Comparison of ENCODE assay signal across 8 cellular contexts in genomic region chr2:197432527-197432926, GRCh38. TPM values are rescaled to one million over a fixed set of nuclear protein-coding genes. Genes with fewer than 3 reads are reported as not detected.
A peak's percentile ranks its signal among the peaks of the same experiment; 100 is the strongest.
DNase-seq lines count a peak whose midpoint lies in the region; ATAC-seq and TF ChIP-seq lines count a peak whose summit lies in the region.
"Not testable (repeated sequence)": the region's sequence is repeated elsewhere in the genome, so short reads cannot be mapped to it uniquely, and the experiment has no call there.

No MANE protein-coding gene starts in this region.

- 71 to 79% methylated on average over 6 of the region's 6 CpGs for WGBS in heart right ventricle, 2 donors

- CTCF ChIA-PET in PC-3 (lab: Charles Lee), result interaction anchor here (0.6 kb wide), 1 partner anchor 582 kb away, joined by 3 read pairs; no protein-coding TSS in a partner anchor

- POLR2A ChIA-PET in PC-3 (lab: Charles Lee; ENCODE audit: unreplicated experiment), result not testable (repeated sequence)

- not testable (repeated sequence) for H3K27me3 ChIP-seq in BLaER1; PC-3 (ENCODE audit: low read length); heart right ventricle

- H3K9ac ChIP-seq in BLaER1, result 0 out of 2 replicates have a peak overlapping the region, but pooled peaks have one; percentile 15
- peak overlapping the region; percentile 96; the same call in 1 of the 2 replicates for H3K9ac ChIP-seq in PC-3 (ENCODE audit: low read length)

- H3K27ac ChIP-seq in BLaER1; PC-3 (ENCODE audit: low read length); heart right ventricle: not testable (repeated sequence)

- BruUV-seq in PC-3 (replicated peaks; lab: Mats Ljungman, UMichigan), result not testable (repeated sequence)

- not testable (repeated sequence) for H3K9me2 ChIP-seq in PC-3 (replicated peaks; ENCODE audit: low read length)

- not testable (repeated sequence) for H3K27me3 Mint-ChIP-seq in HFFc6 (ENCODE audit: insufficient read depth); activated T-cell treated with anti-CD3 and anti-CD28 coated beads, Interleukin-2, amount 50 U/mL, for 72 hours (ENCODE audit: low read depth); chondrocyte (ENCODE audit: low read depth); nephron (ENCODE audit: low read depth); stimulated activated naive CD8-positive, alpha-beta T cell treated with anti-CD3 and anti-CD28 coated beads, Interleukin-15, Interleukin-2, amounts not matched to agents 100 ng/mL and 50 ng/mL, for 24 hours

- peaks cover 85% of the 10 kb centered on the region for H3K79me2 ChIP-seq in PC-3 (ENCODE audit: low read length)

- peaks cover 57% of the 10 kb centered on the region for H3K4me1 ChIP-seq in BLaER1
- H3K4me1 ChIP-seq in PC-3 (ENCODE audit: insufficient read depth, low read length), result peaks cover 23% of the 10 kb centered on the region
- H3K4me1 ChIP-seq in heart right ventricle, result peaks cover 11 to 73% (median 70%) of the 10 kb centered on the region in 9 donors

- DNase-seq in HFFc6; PC-3; activated T-cell treated with anti-CD3 and anti-CD28 coated beads, Interleukin-2, amount 50 U/mL, for 72 hours; chondrocyte (ENCODE audit: low spot score); heart right ventricle: not testable (repeated sequence)

- not testable (repeated sequence) for H3F3A ChIP-seq in PC-3 (ENCODE audit: low read length, unreplicated experiment)

- H3K9me3 ChIP-seq in BLaER1; PC-3 (ENCODE audit: low read length); heart right ventricle: not testable (repeated sequence)

- H3K4me2 ChIP-seq in BLaER1, result peak overlapping the region; percentile 95
- peak overlapping the region; percentile 86 for H3K4me2 ChIP-seq in PC-3 (ENCODE audit: low read length)

- H3K36me3 ChIP-seq in BLaER1 (peaks cover 35% of the 10 kb centered on the region), heart right ventricle (peaks cover 0 to 22% (median 0%) of the 10 kb centered on the region in 9 donors)
- H3K36me3 ChIP-seq in PC-3 (ENCODE audit: low read depth, low read length), result not testable (repeated sequence)

- H3K4me3 Mint-ChIP-seq in HFFc6 (peak overlapping the region; percentile 96), chondrocyte (ENCODE audit: unreplicated experiment) (peak overlapping the region; percentile 92), nephron (peak overlapping the region; percentile 93 to 95 (median 94))
- H3K4me3 Mint-ChIP-seq in activated T-cell treated with anti-CD3 and anti-CD28 coated beads, Interleukin-2, amount 50 U/mL, for 72 hours, result peak overlapping the region; percentile 85 to 94
- H3K4me3 Mint-ChIP-seq in stimulated activated naive CD8-positive, alpha-beta T cell treated with anti-CD3 and anti-CD28 coated beads, Interleukin-15, Interleukin-2, amounts not matched to agents 100 ng/mL and 50 ng/mL, for 24 hours, result peak overlapping the region; percentile 87

- TF ChIP-seq CTCF in HFFc6 (IDR thresholded peaks at IDR 0.05); PC-3 (conservative IDR thresholded peaks at IDR 0.05; ENCODE audit: low read depth, low read length); chondrocyte (IDR thresholded peaks at IDR 0.05); heart right ventricle (IDR thresholded peaks at IDR 0.05); nephron (IDR thresholded peaks at IDR 0.05; ENCODE audit: unreplicated experiment in 3 of 3): not testable (repeated sequence)

- not testable (repeated sequence) for ATAC-seq in PC-3; activated T-cell treated with anti-CD3 and anti-CD28 coated beads, Interleukin-2, amount 50 U/mL, for 72 hours (replicated peaks in 1 of 2); heart right ventricle

- H3K4me1 Mint-ChIP-seq in HFFc6 (ENCODE audit: low read depth) (peaks cover 56% of the 10 kb centered on the region), chondrocyte (ENCODE audit: low read depth) (peaks cover 62% of the 10 kb centered on the region), nephron (peaks cover 50% of the 10 kb centered on the region)
- H3K4me1 Mint-ChIP-seq in activated T-cell treated with anti-CD3 and anti-CD28 coated beads, Interleukin-2, amount 50 U/mL, for 72 hours (ENCODE audit: low read depth), result peaks cover 68% of the 10 kb centered on the region
- peaks cover 75% of the 10 kb centered on the region for H3K4me1 Mint-ChIP-seq in stimulated activated naive CD8-positive, alpha-beta T cell treated with anti-CD3 and anti-CD28 coated beads, Interleukin-15, Interleukin-2, amounts not matched to agents 100 ng/mL and 50 ng/mL, for 24 hours (ENCODE audit: low read depth)

- H3K9me3 Mint-ChIP-seq in HFFc6; activated T-cell treated with anti-CD3 and anti-CD28 coated beads, Interleukin-2, amount 50 U/mL, for 72 hours; chondrocyte (ENCODE audit: low read depth); nephron; stimulated activated naive CD8-positive, alpha-beta T cell treated with anti-CD3 and anti-CD28 coated beads, Interleukin-15, Interleukin-2, amounts not matched to agents 100 ng/mL and 50 ng/mL, for 24 hours: not testable (repeated sequence)

- peaks cover 68% of the 10 kb centered on the region for H4K20me1 ChIP-seq in BLaER1
- H4K20me1 ChIP-seq in PC-3 (ENCODE audit: low read length), result peaks cover 46% of the 10 kb centered on the region

- intact Hi-C loops in PC-3 (cut with micrococcal nuclease) (loop anchor here (10.0 kb wide), 1 partner anchor 272 kb away; the partner anchor contains the start of gene MARS2), heart right ventricle (cut with DNase I) (loop anchor here in 4 of 10 donors (10.0 kb wide), 2 partner anchors 62 to 272 kb away; partner anchors contain the start of genes HSPD1 (in 2 of the 4) and MARS2 (in 2 of the 4))

- peaks cover 25% of the 10 kb centered on the region for H3K36me3 Mint-ChIP-seq in HFFc6 (ENCODE audit: low read depth)
- H3K36me3 Mint-ChIP-seq in activated T-cell treated with anti-CD3 and anti-CD28 coated beads, Interleukin-2, amount 50 U/mL, for 72 hours (ENCODE audit: insufficient read depth in 2 of 2), result peaks cover 13 to 21% of the 10 kb centered on the region in 2 donors
- not testable (repeated sequence) for H3K36me3 Mint-ChIP-seq in chondrocyte (ENCODE audit: low read depth)
- peaks cover 16% of the 10 kb centered on the region for H3K36me3 Mint-ChIP-seq in nephron (ENCODE audit: low read depth)
- H3K36me3 Mint-ChIP-seq in stimulated activated naive CD8-positive, alpha-beta T cell treated with anti-CD3 and anti-CD28 coated beads, Interleukin-15, Interleukin-2, amounts not matched to agents 100 ng/mL and 50 ng/mL, for 24 hours (ENCODE audit: low read depth), result peaks cover 41% of the 10 kb centered on the region

- H3K27ac Mint-ChIP-seq in HFFc6; stimulated activated naive CD8-positive, alpha-beta T cell treated with anti-CD3 and anti-CD28 coated beads, Interleukin-15, Interleukin-2, amounts not matched to agents 100 ng/mL and 50 ng/mL, for 24 hours: not testable (repeated sequence)
- H3K27ac Mint-ChIP-seq in activated T-cell treated with anti-CD3 and anti-CD28 coated beads, Interleukin-2, amount 50 U/mL, for 72 hours, result peak overlapping the region; percentile 88
- H3K27ac Mint-ChIP-seq in chondrocyte (ENCODE audit: unreplicated experiment) (peak overlapping the region; percentile 63), nephron (peak overlapping the region in 1 of 3 experiments; percentile 31)

- H3K4me3 ChIP-seq in BLaER1, result peak overlapping the region; percentile 86; the same call in 1 of the 2 replicates
- H3K4me3 ChIP-seq in PC-3 (ENCODE audit: low read length), result peak overlapping the region; percentile 81
- H3K4me3 ChIP-seq in heart right ventricle, result peak overlapping the region in 7 of 10 donors; percentile 78 to 99 (median 93)

- H2AFZ ChIP-seq in PC-3 (ENCODE audit: low read length), result not testable (repeated sequence)

RNA-seq across cellular contexts. Expression of gene SF3B1, which starts 2.3 kb away (rescaled TPM):
- 100 to 1,000 TPM; 158 to 189 (median 175) TPM for total RNA-seq in HFFc6 (2021; fragmentation: NEBNext Ultra II Directional; extraction: Animal tissue kit (Norgen Biotek cat#: 25700))
- total RNA-seq in PC-3 (2014; rRNA removed) (125 and 143 TPM in 2 replicates), chondrocyte (211 to 249 TPM (median 216 TPM) in 3 replicates), heart right ventricle (100 to 1,000 TPM; 132 to 162 (median 151) TPM)
- 100 to 1,000 TPM; 272 to 284 TPM for total RNA-seq in activated T-cell treated with anti-CD3 and anti-CD28 coated beads, Interleukin-2, amount 50 U/mL, for 72 hours
- polyA plus RNA-seq in heart right ventricle, result 100 to 1,000 TPM; 103 to 206 TPM

RNA-seq across cellular contexts. Expression of gene COQ10B, which starts 20.8 kb away (rescaled TPM):
- 10 to 100 TPM; 36.0 to 42.4 (median 39.4) TPM for total RNA-seq in HFFc6 (2021; fragmentation: NEBNext Ultra II Directional; extraction: Animal tissue kit (Norgen Biotek cat#: 25700))
- total RNA-seq in PC-3 (2014; rRNA removed) (23.5 and 25.7 TPM in 2 replicates), chondrocyte (28.5 to 33.9 TPM (median 33.5 TPM) in 3 replicates), heart right ventricle (10 to 100 TPM; 25.5 to 44.1 (median 33.0) TPM)
- total RNA-seq in activated T-cell treated with anti-CD3 and anti-CD28 coated beads, Interleukin-2, amount 50 U/mL, for 72 hours, result 10 to 100 TPM; 24.0 to 25.6 TPM
- polyA plus RNA-seq in heart right ventricle, result 10 to 100 TPM; 19.8 to 29.0 TPM
